ENCODE assay signal across 1 cellular context in the genomic region with DNA sequence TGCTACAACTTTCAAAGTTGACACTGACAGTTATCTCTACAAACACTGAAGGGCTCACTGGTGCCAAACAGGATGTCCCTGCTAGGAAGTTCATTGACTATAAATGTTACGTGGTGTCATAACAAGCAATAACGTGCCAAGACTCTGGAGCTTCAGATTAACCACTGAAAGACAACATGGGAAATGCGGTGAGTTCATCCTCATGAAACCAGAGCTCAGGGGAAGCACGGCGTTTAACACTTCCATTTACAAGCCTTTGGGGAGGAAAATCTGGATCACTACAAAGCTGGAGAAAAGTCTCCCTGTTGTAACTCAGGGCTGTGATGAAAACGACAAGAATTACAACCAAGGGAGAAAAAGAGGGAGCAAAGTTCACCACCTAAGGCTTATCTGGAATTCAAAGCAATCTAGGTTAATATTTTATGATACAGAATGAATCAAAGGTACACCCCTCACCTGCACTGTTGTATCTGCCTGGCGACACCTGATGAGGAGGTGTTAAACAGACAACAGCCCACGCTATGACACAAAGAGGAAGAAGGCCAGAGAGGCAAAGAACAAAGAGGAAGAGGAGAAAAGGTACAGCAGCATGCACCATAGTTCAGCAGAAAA.
TF ChIP-seq lines count a peak whose summit lies in the region.

No MANE protein-coding gene starts in this region.

TF ChIP-seq in GM12878, 131 proteins besides CTCF, POLR2A, EP300 and RAD21 (continued from another document and continues in another):
- TF ChIP-seq, protein P1, sequence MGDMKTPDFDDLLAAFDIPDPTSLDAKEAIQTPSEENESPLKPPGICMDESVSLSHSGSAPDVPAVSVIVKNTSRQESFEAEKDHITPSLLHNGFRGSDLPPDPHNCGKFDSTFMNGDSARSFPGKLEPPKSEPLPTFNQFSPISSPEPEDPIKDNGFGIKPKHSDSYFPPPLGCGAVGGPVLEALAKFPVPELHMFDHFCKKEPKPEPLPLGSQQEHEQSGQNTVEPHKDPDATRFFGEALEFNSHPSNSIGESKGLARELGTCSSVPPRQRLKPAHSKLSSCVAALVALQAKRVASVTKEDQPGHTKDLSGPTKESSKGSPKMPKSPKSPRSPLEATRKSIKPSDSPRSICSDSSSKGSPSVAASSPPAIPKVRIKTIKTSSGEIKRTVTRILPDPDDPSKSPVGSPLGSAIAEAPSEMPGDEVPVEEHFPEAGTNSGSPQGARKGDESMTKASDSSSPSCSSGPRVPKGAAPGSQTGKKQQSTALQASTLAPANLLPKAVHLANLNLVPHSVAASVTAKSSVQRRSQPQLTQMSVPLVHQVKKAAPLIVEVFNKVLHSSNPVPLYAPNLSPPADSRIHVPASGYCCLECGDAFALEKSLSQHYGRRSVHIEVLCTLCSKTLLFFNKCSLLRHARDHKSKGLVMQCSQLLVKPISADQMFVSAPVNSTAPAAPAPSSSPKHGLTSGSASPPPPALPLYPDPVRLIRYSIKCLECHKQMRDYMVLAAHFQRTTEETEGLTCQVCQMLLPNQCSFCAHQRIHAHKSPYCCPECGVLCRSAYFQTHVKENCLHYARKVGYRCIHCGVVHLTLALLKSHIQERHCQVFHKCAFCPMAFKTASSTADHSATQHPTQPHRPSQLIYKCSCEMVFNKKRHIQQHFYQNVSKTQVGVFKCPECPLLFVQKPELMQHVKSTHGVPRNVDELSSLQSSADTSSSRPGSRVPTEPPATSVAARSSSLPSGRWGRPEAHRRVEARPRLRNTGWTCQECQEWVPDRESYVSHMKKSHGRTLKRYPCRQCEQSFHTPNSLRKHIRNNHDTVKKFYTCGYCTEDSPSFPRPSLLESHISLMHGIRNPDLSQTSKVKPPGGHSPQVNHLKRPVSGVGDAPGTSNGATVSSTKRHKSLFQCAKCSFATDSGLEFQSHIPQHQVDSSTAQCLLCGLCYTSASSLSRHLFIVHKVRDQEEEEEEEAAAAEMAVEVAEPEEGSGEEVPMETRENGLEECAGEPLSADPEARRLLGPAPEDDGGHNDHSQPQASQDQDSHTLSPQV (IDR thresholded peaks at IDR 0.05): no peak
- TF ChIP-seq JUND (IDR thresholded peaks at IDR 0.05; ENCODE audit: low read depth, low read length) (no peak), POLR2AphosphoS5 (IDR thresholded peaks at IDR 0.05; ENCODE audit: low read length) (no peak), RCOR1 (conservative IDR thresholded peaks at IDR 0.05; ENCODE audit: low read depth, low read length) (no peak), PAX5 (IDR thresholded peaks at IDR 0.05; ENCODE audit: borderline replicate concordance, low read depth, low read length) (no peak), CEBPB (IDR thresholded peaks at IDR 0.05; ENCODE audit: borderline replicate concordance in 1 of 2, low read depth in 2 of 2, low read length in 2 of 2) (no peak), ZNF24 (IDR thresholded peaks at IDR 0.05) (no peak), KLF5 (IDR thresholded peaks at IDR 0.05; ENCODE audit: partially characterized antibody) (no peak), SMARCA5 (IDR thresholded peaks at IDR 0.05) (no peak), CBFB (IDR thresholded peaks at IDR 0.05; ENCODE audit: low read depth) (peak; percentile 60; the same call in 1 of the 2 replicates), TAF1 (IDR thresholded peaks at IDR 0.05; ENCODE audit: borderline replicate concordance, low read depth, low read length) (no peak), SIN3A (IDR thresholded peaks at IDR 0.05; ENCODE audit: low read depth, low read length) (no peak), KAT2A (conservative IDR thresholded peaks at IDR 0.05; ENCODE audit: control insufficient read depth, low read depth, low read length) (no peak), ATF7 (IDR thresholded peaks at IDR 0.05; ENCODE audit: low read depth) (peak; percentile 10; the same call in 1 of the 2 replicates), HDAC2 (IDR thresholded peaks at IDR 0.05) (no peak), FOXM1 (IDR thresholded peaks at IDR 0.05; ENCODE audit: low read depth, low read length) (peak; percentile 92; the same call in 1 of the 2 replicates), CREB1 (IDR thresholded peaks at IDR 0.05; ENCODE audit: low read depth) (peak; percentile 36; the same call in 1 of the 2 replicates), CHD2 (IDR thresholded peaks at IDR 0.05; ENCODE audit: borderline replicate concordance, low read depth, low read length) (no peak), ZZZ3 (IDR thresholded peaks at IDR 0.05; ENCODE audit: control insufficient read depth, insufficient read length, low read depth) (no peak), SREBF2 (IDR thresholded peaks at IDR 0.05; ENCODE audit: low read length) (no peak), IRF4 (IDR thresholded peaks at IDR 0.05; ENCODE audit: low read depth, low read length) (no peak; the same call in 1 of the 2 replicates), ZNF622 (IDR thresholded peaks at IDR 0.05) (no peak), SPI1 (IDR thresholded peaks at IDR 0.05; ENCODE audit: borderline replicate concordance, insufficient read depth, low read depth, low read length) (peak; percentile 78), ZNF207 (IDR thresholded peaks at IDR 0.05; ENCODE audit: borderline replicate concordance) (no peak), HCFC1 (IDR thresholded peaks at IDR 0.05; ENCODE audit: low read length) (no peak), EGR1 (IDR thresholded peaks at IDR 0.05; ENCODE audit: borderline replicate concordance in 1 of 2, low read depth in 2 of 2, low read length in 2 of 2) (0 out of 3 replicates have a peak, but pooled peaks of 1 of the 2 experiments have one; percentile 28), RAD51 (IDR thresholded peaks at IDR 0.05) (no peak), BHLHE40 (IDR thresholded peaks at IDR 0.05; ENCODE audit: borderline replicate concordance in 1 of 2, low read depth in 2 of 2, low read length in 1 of 2) (peak; percentile 28 to 61; a peak in 2 of 4 replicates), STAT3 (IDR thresholded peaks at IDR 0.05; ENCODE audit: low read depth, low read length) (no peak), RELA (IDR thresholded peaks at IDR 0.05; ENCODE audit: borderline replicate concordance, partially characterized antibody) (no peak), SRF (IDR thresholded peaks at IDR 0.05; ENCODE audit: low read depth in 2 of 2, low read length in 2 of 2) (0 out of 4 replicates have a peak, but pooled peaks of 1 of the 2 experiments have one; percentile 22), JUNB (IDR thresholded peaks at IDR 0.05) (peak; percentile 66), WRNIP1 (IDR thresholded peaks at IDR 0.05; ENCODE audit: borderline replicate concordance, low read depth, low read length) (no peak), YY1 (IDR thresholded peaks at IDR 0.05; ENCODE audit: low read depth, low read length) (0 out of 2 replicates have a peak, but pooled peaks have one; percentile 5), MEF2B (IDR thresholded peaks at IDR 0.05; ENCODE audit: partially characterized antibody, poor library complexity, severe bottlenecking) (no peak)
- TF ChIP-seq, protein P2, sequence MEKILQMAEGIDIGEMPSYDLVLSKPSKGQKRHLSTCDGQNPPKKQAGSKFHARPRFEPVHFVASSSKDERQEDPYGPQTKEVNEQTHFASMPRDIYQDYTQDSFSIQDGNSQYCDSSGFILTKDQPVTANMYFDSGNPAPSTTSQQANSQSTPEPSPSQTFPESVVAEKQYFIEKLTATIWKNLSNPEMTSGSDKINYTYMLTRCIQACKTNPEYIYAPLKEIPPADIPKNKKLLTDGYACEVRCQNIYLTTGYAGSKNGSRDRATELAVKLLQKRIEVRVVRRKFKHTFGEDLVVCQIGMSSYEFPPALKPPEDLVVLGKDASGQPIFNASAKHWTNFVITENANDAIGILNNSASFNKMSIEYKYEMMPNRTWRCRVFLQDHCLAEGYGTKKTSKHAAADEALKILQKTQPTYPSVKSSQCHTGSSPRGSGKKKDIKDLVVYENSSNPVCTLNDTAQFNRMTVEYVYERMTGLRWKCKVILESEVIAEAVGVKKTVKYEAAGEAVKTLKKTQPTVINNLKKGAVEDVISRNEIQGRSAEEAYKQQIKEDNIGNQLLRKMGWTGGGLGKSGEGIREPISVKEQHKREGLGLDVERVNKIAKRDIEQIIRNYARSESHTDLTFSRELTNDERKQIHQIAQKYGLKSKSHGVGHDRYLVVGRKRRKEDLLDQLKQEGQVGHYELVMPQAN (conservative IDR thresholded peaks at IDR 0.05): no peak
- TF ChIP-seq, protein P3, sequence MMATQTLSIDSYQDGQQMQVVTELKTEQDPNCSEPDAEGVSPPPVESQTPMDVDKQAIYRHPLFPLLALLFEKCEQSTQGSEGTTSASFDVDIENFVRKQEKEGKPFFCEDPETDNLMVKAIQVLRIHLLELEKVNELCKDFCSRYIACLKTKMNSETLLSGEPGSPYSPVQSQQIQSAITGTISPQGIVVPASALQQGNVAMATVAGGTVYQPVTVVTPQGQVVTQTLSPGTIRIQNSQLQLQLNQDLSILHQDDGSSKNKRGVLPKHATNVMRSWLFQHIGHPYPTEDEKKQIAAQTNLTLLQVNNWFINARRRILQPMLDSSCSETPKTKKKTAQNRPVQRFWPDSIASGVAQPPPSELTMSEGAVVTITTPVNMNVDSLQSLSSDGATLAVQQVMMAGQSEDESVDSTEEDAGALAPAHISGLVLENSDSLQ (IDR thresholded peaks at IDR 0.05): no peak
- TF ChIP-seq, protein P4, sequence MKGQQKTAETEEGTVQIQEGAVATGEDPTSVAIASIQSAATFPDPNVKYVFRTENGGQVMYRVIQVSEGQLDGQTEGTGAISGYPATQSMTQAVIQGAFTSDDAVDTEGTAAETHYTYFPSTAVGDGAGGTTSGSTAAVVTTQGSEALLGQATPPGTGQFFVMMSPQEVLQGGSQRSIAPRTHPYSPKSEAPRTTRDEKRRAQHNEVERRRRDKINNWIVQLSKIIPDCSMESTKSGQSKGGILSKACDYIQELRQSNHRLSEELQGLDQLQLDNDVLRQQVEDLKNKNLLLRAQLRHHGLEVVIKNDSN (IDR thresholded peaks at IDR 0.05; ENCODE audit: borderline replicate concordance, extremely low read length, insufficient read depth, low read depth, low read length): no peak
- TF ChIP-seq, protein P5, sequence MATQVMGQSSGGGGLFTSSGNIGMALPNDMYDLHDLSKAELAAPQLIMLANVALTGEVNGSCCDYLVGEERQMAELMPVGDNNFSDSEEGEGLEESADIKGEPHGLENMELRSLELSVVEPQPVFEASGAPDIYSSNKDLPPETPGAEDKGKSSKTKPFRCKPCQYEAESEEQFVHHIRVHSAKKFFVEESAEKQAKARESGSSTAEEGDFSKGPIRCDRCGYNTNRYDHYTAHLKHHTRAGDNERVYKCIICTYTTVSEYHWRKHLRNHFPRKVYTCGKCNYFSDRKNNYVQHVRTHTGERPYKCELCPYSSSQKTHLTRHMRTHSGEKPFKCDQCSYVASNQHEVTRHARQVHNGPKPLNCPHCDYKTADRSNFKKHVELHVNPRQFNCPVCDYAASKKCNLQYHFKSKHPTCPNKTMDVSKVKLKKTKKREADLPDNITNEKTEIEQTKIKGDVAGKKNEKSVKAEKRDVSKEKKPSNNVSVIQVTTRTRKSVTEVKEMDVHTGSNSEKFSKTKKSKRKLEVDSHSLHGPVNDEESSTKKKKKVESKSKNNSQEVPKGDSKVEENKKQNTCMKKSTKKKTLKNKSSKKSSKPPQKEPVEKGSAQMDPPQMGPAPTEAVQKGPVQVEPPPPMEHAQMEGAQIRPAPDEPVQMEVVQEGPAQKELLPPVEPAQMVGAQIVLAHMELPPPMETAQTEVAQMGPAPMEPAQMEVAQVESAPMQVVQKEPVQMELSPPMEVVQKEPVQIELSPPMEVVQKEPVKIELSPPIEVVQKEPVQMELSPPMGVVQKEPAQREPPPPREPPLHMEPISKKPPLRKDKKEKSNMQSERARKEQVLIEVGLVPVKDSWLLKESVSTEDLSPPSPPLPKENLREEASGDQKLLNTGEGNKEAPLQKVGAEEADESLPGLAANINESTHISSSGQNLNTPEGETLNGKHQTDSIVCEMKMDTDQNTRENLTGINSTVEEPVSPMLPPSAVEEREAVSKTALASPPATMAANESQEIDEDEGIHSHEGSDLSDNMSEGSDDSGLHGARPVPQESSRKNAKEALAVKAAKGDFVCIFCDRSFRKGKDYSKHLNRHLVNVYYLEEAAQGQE (IDR thresholded peaks at IDR 0.05; ENCODE audit: low read depth, low read length): no peak
- TF ChIP-seq, protein P6, sequence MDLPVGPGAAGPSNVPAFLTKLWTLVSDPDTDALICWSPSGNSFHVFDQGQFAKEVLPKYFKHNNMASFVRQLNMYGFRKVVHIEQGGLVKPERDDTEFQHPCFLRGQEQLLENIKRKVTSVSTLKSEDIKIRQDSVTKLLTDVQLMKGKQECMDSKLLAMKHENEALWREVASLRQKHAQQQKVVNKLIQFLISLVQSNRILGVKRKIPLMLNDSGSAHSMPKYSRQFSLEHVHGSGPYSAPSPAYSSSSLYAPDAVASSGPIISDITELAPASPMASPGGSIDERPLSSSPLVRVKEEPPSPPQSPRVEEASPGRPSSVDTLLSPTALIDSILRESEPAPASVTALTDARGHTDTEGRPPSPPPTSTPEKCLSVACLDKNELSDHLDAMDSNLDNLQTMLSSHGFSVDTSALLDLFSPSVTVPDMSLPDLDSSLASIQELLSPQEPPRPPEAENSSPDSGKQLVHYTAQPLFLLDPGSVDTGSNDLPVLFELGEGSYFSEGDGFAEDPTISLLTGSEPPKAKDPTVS (IDR thresholded peaks at IDR 0.05; ENCODE audit: low read depth, low read length): no peak
- TF ChIP-seq, protein P7, sequence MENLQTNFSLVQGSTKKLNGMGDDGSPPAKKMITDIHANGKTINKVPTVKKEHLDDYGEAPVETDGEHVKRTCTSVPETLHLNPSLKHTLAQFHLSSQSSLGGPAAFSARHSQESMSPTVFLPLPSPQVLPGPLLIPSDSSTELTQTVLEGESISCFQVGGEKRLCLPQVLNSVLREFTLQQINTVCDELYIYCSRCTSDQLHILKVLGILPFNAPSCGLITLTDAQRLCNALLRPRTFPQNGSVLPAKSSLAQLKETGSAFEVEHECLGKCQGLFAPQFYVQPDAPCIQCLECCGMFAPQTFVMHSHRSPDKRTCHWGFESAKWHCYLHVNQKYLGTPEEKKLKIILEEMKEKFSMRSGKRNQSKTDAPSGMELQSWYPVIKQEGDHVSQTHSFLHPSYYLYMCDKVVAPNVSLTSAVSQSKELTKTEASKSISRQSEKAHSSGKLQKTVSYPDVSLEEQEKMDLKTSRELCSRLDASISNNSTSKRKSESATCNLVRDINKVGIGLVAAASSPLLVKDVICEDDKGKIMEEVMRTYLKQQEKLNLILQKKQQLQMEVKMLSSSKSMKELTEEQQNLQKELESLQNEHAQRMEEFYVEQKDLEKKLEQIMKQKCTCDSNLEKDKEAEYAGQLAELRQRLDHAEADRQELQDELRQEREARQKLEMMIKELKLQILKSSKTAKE (IDR thresholded peaks at IDR 0.05; ENCODE audit: low read depth, poor library complexity, severe bottlenecking): no peak
- TF ChIP-seq, protein P8, sequence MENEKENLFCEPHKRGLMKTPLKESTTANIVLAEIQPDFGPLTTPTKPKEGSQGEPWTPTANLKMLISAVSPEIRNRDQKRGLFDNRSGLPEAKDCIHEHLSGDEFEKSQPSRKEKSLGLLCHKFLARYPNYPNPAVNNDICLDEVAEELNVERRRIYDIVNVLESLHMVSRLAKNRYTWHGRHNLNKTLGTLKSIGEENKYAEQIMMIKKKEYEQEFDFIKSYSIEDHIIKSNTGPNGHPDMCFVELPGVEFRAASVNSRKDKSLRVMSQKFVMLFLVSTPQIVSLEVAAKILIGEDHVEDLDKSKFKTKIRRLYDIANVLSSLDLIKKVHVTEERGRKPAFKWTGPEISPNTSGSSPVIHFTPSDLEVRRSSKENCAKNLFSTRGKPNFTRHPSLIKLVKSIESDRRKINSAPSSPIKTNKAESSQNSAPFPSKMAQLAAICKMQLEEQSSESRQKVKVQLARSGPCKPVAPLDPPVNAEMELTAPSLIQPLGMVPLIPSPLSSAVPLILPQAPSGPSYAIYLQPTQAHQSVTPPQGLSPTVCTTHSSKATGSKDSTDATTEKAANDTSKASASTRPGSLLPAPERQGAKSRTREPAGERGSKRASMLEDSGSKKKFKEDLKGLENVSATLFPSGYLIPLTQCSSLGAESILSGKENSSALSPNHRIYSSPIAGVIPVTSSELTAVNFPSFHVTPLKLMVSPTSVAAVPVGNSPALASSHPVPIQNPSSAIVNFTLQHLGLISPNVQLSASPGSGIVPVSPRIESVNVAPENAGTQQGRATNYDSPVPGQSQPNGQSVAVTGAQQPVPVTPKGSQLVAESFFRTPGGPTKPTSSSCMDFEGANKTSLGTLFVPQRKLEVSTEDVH (IDR thresholded peaks at IDR 0.05; ENCODE audit: low read depth, partially characterized antibody): no peak
